8 cellular contexts compared by ENCODE assay signal in genomic region chr2:166127217-166128155, GRCh38. TPM values are rescaled to one million over a fixed set of nuclear protein-coding genes. Genes with fewer than 3 reads are reported as not detected.
DNase-seq lines count a peak whose midpoint lies in the region; ATAC-seq, FAIRE-seq and TF ChIP-seq lines count a peak whose summit lies in the region.

SCN1A (minus strand) TSS chr2:166128020; CDS start chr2:166073621, 54,399 bp downstream.

- H2BK12ac ChIP-seq in H1 (ENCODE audit: low read depth, low read length): peak within 1 kb of the TSS; percentile 53; the same call in 1 of the 2 replicates

- TF ChIP-seq EP300 in H1 (IDR thresholded peaks at IDR 0.05; ENCODE audit: borderline replicate concordance in 1 of 2, low read depth in 2 of 2, low read length in 2 of 2): no peak

- in situ Hi-C loops in KBM-7 (cut with MboI; ENCODE audit: low pct_unique_long_range_greater_than_20kb, low sequenced_read_pairs): no loop called here

- intact Hi-C loops in PC-3 (cut with micrococcal nuclease) (loop anchor here (1.0 kb wide), 3 partner anchors 70 to 174 kb away; partner anchors contain the start of gene TTC21B), mucosa of descending colon (cut with DNase I, micrococcal nuclease) (loop anchor here in 1 of 2 donors (10.0 kb wide), 1 partner anchor 173 kb away; the partner anchor contains the start of gene TTC21B)

- H3K4me3 ChIP-seq in PC-3 (ENCODE audit: low read length): no peak within 1 kb of the TSS
- H3K4me3 ChIP-seq in H1 (ENCODE audit: extremely low read depth in 1 of 4, insufficient read depth in 2 of 4, low read depth in 3 of 4, low read length in 4 of 4): no peak within 1 kb of the TSS
- no peak within 1 kb of the TSS for H3K4me3 ChIP-seq in mucosa of descending colon

- 44% methylated on average over 7 of the region's 7 CpGs; no CpG with 5 or more reads in 1 of the 2 experiments for WGBS in H1 (ENCODE audit: extremely low coverage in 1 of 2, insufficient coverage in 1 of 2, insufficient read length in 1 of 2, insufficient replicate concordance in 2 of 2, low coverage in 1 of 2, low lambda C conversion rate in 2 of 2, missing lambda C conversion rate in 1 of 2), 2 experiments

- no peak for TF ChIP-seq POLR2A in H1 (IDR thresholded peaks at IDR 0.05; ENCODE audit: control extremely low read depth in 1 of 2, low read depth in 2 of 2, low read length in 2 of 2)

- no peak within 1 kb of the TSS for H3K4me2 ChIP-seq in PC-3 (ENCODE audit: low read length)
- H3K4me2 ChIP-seq in H1 (ENCODE audit: insufficient read depth in 1 of 2, low read depth in 2 of 2, low read length in 2 of 2): peak within 1 kb of the TSS; percentile 43 to 55; a peak in 2 of 4 replicates

- no peak within 1 kb of the TSS for H2AK5ac ChIP-seq in H1 (ENCODE audit: low read depth, low read length)

- H3K27me3 ChIP-seq in PC-3 (ENCODE audit: low read length) (peaks cover 79% of the 10 kb centered on the region), H1 (replicated peaks in 1 of 4; ENCODE audit: control insufficient read depth in 3 of 4, extremely low read depth in 1 of 4, insufficient read depth in 3 of 4, low read length in 3 of 4) (no peaks in the 10 kb centered on the region)

- no peaks in the 10 kb centered on the region for H3K9me3 ChIP-seq in PC-3 (ENCODE audit: low read length)
- no peaks in the 10 kb centered on the region for H3K9me3 ChIP-seq in H1 (ENCODE audit: insufficient read depth in 2 of 2, low read depth in 1 of 2, low read length in 1 of 2)
- H3K9me3 ChIP-seq in mucosa of descending colon: no peaks in the 10 kb centered on the region

- no peaks in the 10 kb centered on the region for H3K79me1 ChIP-seq in H1 (ENCODE audit: low read depth, low read length)

- no peaks in the 10 kb centered on the region for H3K23me2 ChIP-seq in H1 (ENCODE audit: low read depth, low read length)

- no peak within 1 kb of the TSS for H3K4ac ChIP-seq in H1 (replicated peaks; ENCODE audit: insufficient read length, low read depth, low read length)

- H2AFZ ChIP-seq in PC-3 (ENCODE audit: low read length) (no peak within 1 kb of the TSS), H1 (ENCODE audit: low read length) (peak within 1 kb of the TSS; percentile 97)

- no peak within 1 kb of the TSS for H3K4me3 Mint-ChIP-seq in T-helper 2 cell treated with Interferon-gamma antibody and Interleukin-4, amounts not matched to agents 5 μg/mL and 100 μg/mL, for 36 hours

- H3K36me3 Mint-ChIP-seq in T-helper 2 cell treated with Interferon-gamma antibody and Interleukin-4, amounts not matched to agents 5 μg/mL and 100 μg/mL, for 36 hours (ENCODE audit: low read depth): no peaks in the 10 kb centered on the region

- POLR2A ChIA-PET in GM10248 (lab: Yijun Ruan, JAX): no interaction called here
- POLR2A ChIA-PET in PC-3 (lab: Charles Lee; ENCODE audit: unreplicated experiment): interaction anchor here (0.5 kb wide), 1 partner anchor 185 kb away, joined by 3 read pairs; no protein-coding TSS in a partner anchor
- POLR2A ChIA-PET in H1 (lab: Charles Lee; ENCODE audit: partially characterized antibody): interaction anchor here (1.4 kb wide), 1 partner anchor 174 kb away, joined by 3 read pairs; the partner anchor contains the start of gene TTC21B

- no peak within 1 kb of the TSS for H3K9ac ChIP-seq in PC-3 (ENCODE audit: low read length)
- H3K9ac ChIP-seq in H1 (replicated peaks in 1 of 4; ENCODE audit: extremely low read depth in 1 of 4, low read depth in 3 of 4, low read length in 3 of 4): peak within 1 kb of the TSS in 1 of 4 experiments; percentile 8; a peak in 1 of 7 replicates

- H2BK15ac ChIP-seq in H1 (ENCODE audit: low read length): no peak within 1 kb of the TSS

- H4K8ac ChIP-seq in H1 (ENCODE audit: extremely low read depth, insufficient read depth, low read length): no peak within 1 kb of the TSS

- peak; percentile 54 for TF ChIP-seq CTCF in GM10248 (IDR thresholded peaks at IDR 0.05; ENCODE audit: control extremely low read depth, extremely low read depth, low read depth, missing control alignments)
- peak; percentile 94 for TF ChIP-seq CTCF in PC-3 (conservative IDR thresholded peaks at IDR 0.05; ENCODE audit: low read depth, low read length)
- peak in 2 of 3 experiments; percentile 39 to 54; a peak in 2 of 4 replicates for TF ChIP-seq CTCF in H1 (IDR thresholded peaks at IDR 0.05; ENCODE audit: control extremely low read depth in 1 of 3, insufficient read depth in 1 of 3, low read depth in 1 of 3, low read length in 3 of 3)
- no peak for TF ChIP-seq CTCF in mucosa of descending colon (IDR thresholded peaks at IDR 0.05)

- no peak within 1 kb of the TSS for H2BK20ac ChIP-seq in H1 (ENCODE audit: low read length)

- H3K27ac ChIP-seq in PC-3 (ENCODE audit: low read length) (no peak within 1 kb of the TSS), H1 (ENCODE audit: low read depth, low read length) (no peak within 1 kb of the TSS)

- H3K14ac ChIP-seq in H1 (ENCODE audit: insufficient read length): no peak within 1 kb of the TSS

- peak; percentile 89 for FAIRE-seq in H1 (lab: Jason Lieb, UNC)

- no peak within 1 kb of the TSS for H3K18ac ChIP-seq in H1 (ENCODE audit: extremely low read depth, low read length)

- no TSS peak for BruUV-seq in PC-3 (replicated peaks; lab: Mats Ljungman, UMichigan)

- H4K20me1 ChIP-seq in PC-3 (ENCODE audit: low read length): no peaks in the 10 kb centered on the region
- no peaks in the 10 kb centered on the region for H4K20me1 ChIP-seq in H1 (replicated peaks in 1 of 2; ENCODE audit: control insufficient read depth in 1 of 2, insufficient read depth in 2 of 2, low read length in 2 of 2)

- no peaks in the 10 kb centered on the region for H3K9me3 Mint-ChIP-seq in T-helper 2 cell treated with Interferon-gamma antibody and Interleukin-4, amounts not matched to agents 5 μg/mL and 100 μg/mL, for 36 hours

- H3K4me1 ChIP-seq in PC-3 (ENCODE audit: insufficient read depth, low read length) (no peaks in the 10 kb centered on the region), H1 (replicated peaks in 1 of 4; ENCODE audit: control insufficient read depth in 3 of 4, insufficient read depth in 4 of 4, low read length in 3 of 4) (peaks cover 0 to 6% (median 5%) of the 10 kb centered on the region in 4 experiments; a peak in 3 of 7 replicates), mucosa of descending colon (ENCODE audit: low read depth) (no peaks in the 10 kb centered on the region)

- H3K36me3 ChIP-seq in PC-3 (ENCODE audit: low read depth, low read length): no peaks in the 10 kb centered on the region
- no peaks in the 10 kb centered on the region for H3K36me3 ChIP-seq in H1 (ENCODE audit: control insufficient read depth in 2 of 4, insufficient read depth in 4 of 4, low read length in 3 of 4)
- H3K36me3 ChIP-seq in mucosa of descending colon (ENCODE audit: low read depth): no peaks in the 10 kb centered on the region

- H3K79me2 ChIP-seq in PC-3 (ENCODE audit: low read length) (no peaks in the 10 kb centered on the region), H1 (ENCODE audit: control insufficient read depth in 1 of 2, insufficient read depth in 2 of 2, low read length in 2 of 2) (no peaks in the 10 kb centered on the region)

- DNase-seq in 8988T: peak; percentile 6
- peak; percentile 17 for DNase-seq in GM10248 (ENCODE audit: extremely low spot score)
- DNase-seq in KBM-7: peak; percentile 61
- peak; percentile 81 for DNase-seq in PC-3
- no peak for DNase-seq in H1 (ENCODE audit: low read depth in 1 of 2, low spot score in 2 of 2)
- DNase-seq in mucosa of descending colon: peak in 1 of 3 donors; percentile 8
- DNase-seq in T-helper 2 cell treated with Interferon-gamma antibody and Interleukin-4, amounts not matched to agents 5 μg/mL and 100 μg/mL, for 36 hours (ENCODE audit: low spot score): no peak
- no peak for DNase-seq in activated CD4-positive, alpha-beta T cell treated with anti-CD3 and anti-CD28 coated beads for 1 hour

- H2BK5ac ChIP-seq in H1 (ENCODE audit: low read depth, low read length): no peak within 1 kb of the TSS

- peaks cover 6% of the 10 kb centered on the region for H3K27me3 Mint-ChIP-seq in T-helper 2 cell treated with Interferon-gamma antibody and Interleukin-4, amounts not matched to agents 5 μg/mL and 100 μg/mL, for 36 hours (ENCODE audit: low read depth)

- H3K27ac Mint-ChIP-seq in T-helper 2 cell treated with Interferon-gamma antibody and Interleukin-4, amounts not matched to agents 5 μg/mL and 100 μg/mL, for 36 hours: no peak within 1 kb of the TSS

- H2BK120ac ChIP-seq in H1 (replicated peaks; ENCODE audit: low read depth, low read length): no peak within 1 kb of the TSS

- peaks cover 1% of the 10 kb centered on the region for H3K4me1 Mint-ChIP-seq in T-helper 2 cell treated with Interferon-gamma antibody and Interleukin-4, amounts not matched to agents 5 μg/mL and 100 μg/mL, for 36 hours (ENCODE audit: low read depth)

- no peaks in the 10 kb centered on the region for H3K9me2 ChIP-seq in PC-3 (replicated peaks; ENCODE audit: low read length)

- H3K23ac ChIP-seq in H1 (ENCODE audit: insufficient read length): no peak within 1 kb of the TSS

- TF ChIP-seq RAD21 in H1 (IDR thresholded peaks at IDR 0.05 in 1 of 2, conservative IDR thresholded peaks at IDR 0.05 in 1 of 2; ENCODE audit: low read depth in 2 of 2, low read length in 2 of 2): peak; percentile 66 to 72

- H3K56ac ChIP-seq in H1 (replicated peaks; ENCODE audit: insufficient read length, low read depth, low read length): no peak within 1 kb of the TSS

- H4K5ac ChIP-seq in H1 (ENCODE audit: insufficient read length, low read depth, low read length): no peak within 1 kb of the TSS

- no peak within 1 kb of the TSS for H4K91ac ChIP-seq in H1 (replicated peaks; ENCODE audit: insufficient read length, low read length)

- ATAC-seq in PC-3: peak; percentile 74
- ATAC-seq in mucosa of descending colon: peak; percentile 31

- no peaks in the 10 kb centered on the region for H3F3A ChIP-seq in PC-3 (ENCODE audit: low read length, unreplicated experiment)

- CTCF ChIA-PET in GM10248 (lab: Yijun Ruan, JAX): interaction anchor here (0.9 to 4.3 kb wide), 20 partner anchors 9 to 183 kb away, joined by 3 to 26 read pairs (median 4); partner anchors contain the start of gene TTC21B
- CTCF ChIA-PET in PC-3 (lab: Charles Lee): interaction anchor here (0.5 to 1.7 kb wide), 20 partner anchors 17 to 1902 kb away, joined by 3 to 26 read pairs (median 4); partner anchors contain the start of gene TTC21B
- CTCF ChIA-PET in H1 (lab: Charles Lee; ENCODE audit: partially characterized antibody): interaction anchor here (0.6 to 7.7 kb wide), 31 partner anchors 11 to 880 kb away, joined by 3 to 71 read pairs (median 5); partner anchors contain the start of gene TTC21B

RNA-seq across cellular contexts. Expression of gene SCN1A, which starts in this region (rescaled TPM):
- total RNA-seq in PC-3 (2014; rRNA removed) (0.04 TPM in 1 of 2 replicates, not detected in the other), mucosa of descending colon (under 1 TPM in 1 of 3 donors, not detected in 2; 0.82 TPM)
- 1.3 and 1.9 TPM in 2 replicates for total RNA-seq in H1 (2021; fragmentation: NEBNext Ultra II Directional; extraction: Animal tissue kit (Norgen Biotek cat#: 25700))
- polyA plus RNA-seq in H1 (2011; rRNA removed): 0.16 and 0.18 TPM in 2 replicates
- polyA plus RNA-seq in H1 (2011; cell fraction: cytosol; rRNA removed): 0.47 TPM
- 0.48 TPM for polyA plus RNA-seq in H1 (2011; cell fraction: nucleus; rRNA removed)
- 0.10 to 0.54 TPM (median 0.25 TPM) in 4 replicates for polyA plus RNA-seq in H1 (2012, experiment 1 of 2)
- polyA plus RNA-seq in H1 (2012, experiment 2 of 2): 0.03 TPM
- 1.1 TPM for polyA plus RNA-seq in H1 (2013, experiment 1 of 2)
- polyA plus RNA-seq in H1 (2013, experiment 2 of 2): 1.2 TPM
- 1.6 and 1.8 TPM in 2 replicates for polyA minus RNA-seq in H1 (2011; rRNA and poly(A)+ RNA removed)
- 1.2 TPM for polyA minus RNA-seq in H1 (2011; cell fraction: cytosol; rRNA and poly(A)+ RNA removed)
- 3.1 TPM for polyA minus RNA-seq in H1 (2011; cell fraction: nucleus; rRNA and poly(A)+ RNA removed)

Comparison
In these comparisons a context has a peak if more than half of its experiments do, and no peak if none do; other contexts are left out.
1. Peak in DNase-seq and ATAC-seq in PC-3; RNA of the gene not detected or under 1 TPM.
2. Peak in ATAC-seq in mucosa of descending colon; RNA of the gene not detected or under 1 TPM.
3. DNase-seq: peak in 8988T (single experiment), GM10248 (single experiment) and KBM-7 (single experiment); none in H1 (0 of 2), T-helper 2 cell treated with Interferon-gamma antibody and Interleukin-4, amounts not matched to agents 5 μg/mL and 100 μg/mL, for 36 hours (single experiment) and activated CD4-positive, alpha-beta T cell treated with anti-CD3 and anti-CD28 coated beads for 1 hour (single experiment).